ENCODE assay signal across 3 cellular contexts in the genomic region with DNA sequence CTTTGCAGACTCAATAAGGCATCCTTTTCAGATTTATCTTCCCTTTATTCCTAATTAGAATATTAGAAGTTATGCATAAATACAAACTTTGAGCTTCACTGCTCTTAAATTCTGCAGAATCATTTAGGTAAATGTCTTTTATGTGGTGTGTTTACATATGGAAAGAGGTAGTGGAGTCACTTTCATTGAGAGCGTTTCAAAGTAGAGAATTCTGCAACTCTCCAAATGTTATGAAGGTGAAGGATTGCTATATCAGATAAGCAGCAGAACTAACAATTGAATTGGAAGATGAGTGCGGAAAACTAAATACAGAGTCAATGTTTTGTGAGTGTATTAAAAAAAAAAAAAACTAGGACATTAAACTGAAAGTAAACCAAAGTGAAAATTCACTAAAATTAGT.
TF ChIP-seq lines count a peak whose summit lies in the region.

No MANE protein-coding gene starts in this region.

TF ChIP-seq in A549, 52 proteins besides CTCF, POLR2A, EP300 and RAD21:
- TF ChIP-seq MAFK (IDR thresholded peaks at IDR 0.05; ENCODE audit: partially characterized antibody): no peak
- no peak for TF ChIP-seq JUN (IDR thresholded peaks at IDR 0.05)
- TF ChIP-seq MAZ (IDR thresholded peaks at IDR 0.05; ENCODE audit: borderline replicate concordance, low read depth, low read length): no peak
- TF ChIP-seq, protein P1, sequence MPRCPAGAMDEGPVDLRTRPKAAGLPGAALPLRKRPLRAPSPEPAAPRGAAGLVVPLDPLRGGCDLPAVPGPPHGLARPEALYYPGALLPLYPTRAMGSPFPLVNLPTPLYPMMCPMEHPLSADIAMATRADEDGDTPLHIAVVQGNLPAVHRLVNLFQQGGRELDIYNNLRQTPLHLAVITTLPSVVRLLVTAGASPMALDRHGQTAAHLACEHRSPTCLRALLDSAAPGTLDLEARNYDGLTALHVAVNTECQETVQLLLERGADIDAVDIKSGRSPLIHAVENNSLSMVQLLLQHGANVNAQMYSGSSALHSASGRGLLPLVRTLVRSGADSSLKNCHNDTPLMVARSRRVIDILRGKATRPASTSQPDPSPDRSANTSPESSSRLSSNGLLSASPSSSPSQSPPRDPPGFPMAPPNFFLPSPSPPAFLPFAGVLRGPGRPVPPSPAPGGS (IDR thresholded peaks at IDR 0.05): no peak
- no peak for TF ChIP-seq TP53 (CRISPR knock-in tag; IDR thresholded peaks at IDR 0.05)
TF ChIP-seq in A549: peak in this region for 0.

TF ChIP-seq in GM23338, 12 proteins besides CTCF, POLR2A, EP300 and RAD21 (continues in another document):
- TF ChIP-seq NANOG (IDR thresholded peaks at IDR 0.05; ENCODE audit: borderline replicate concordance) (no peak), CREB1 (CRISPR knock-in tag; IDR thresholded peaks at IDR 0.05; ENCODE audit: low read depth) (no peak), JUNB (IDR thresholded peaks at IDR 0.05; ENCODE audit: unreplicated experiment) (no peak), ZNF114 (CRISPR knock-in tag; IDR thresholded peaks at IDR 0.05) (no peak), STAT1 (IDR thresholded peaks at IDR 0.05; ENCODE audit: unreplicated experiment) (no peak), EZH2 (IDR thresholded peaks at IDR 0.05; ENCODE audit: low read depth, unreplicated experiment) (no peak)
- TF ChIP-seq, protein P2, sequence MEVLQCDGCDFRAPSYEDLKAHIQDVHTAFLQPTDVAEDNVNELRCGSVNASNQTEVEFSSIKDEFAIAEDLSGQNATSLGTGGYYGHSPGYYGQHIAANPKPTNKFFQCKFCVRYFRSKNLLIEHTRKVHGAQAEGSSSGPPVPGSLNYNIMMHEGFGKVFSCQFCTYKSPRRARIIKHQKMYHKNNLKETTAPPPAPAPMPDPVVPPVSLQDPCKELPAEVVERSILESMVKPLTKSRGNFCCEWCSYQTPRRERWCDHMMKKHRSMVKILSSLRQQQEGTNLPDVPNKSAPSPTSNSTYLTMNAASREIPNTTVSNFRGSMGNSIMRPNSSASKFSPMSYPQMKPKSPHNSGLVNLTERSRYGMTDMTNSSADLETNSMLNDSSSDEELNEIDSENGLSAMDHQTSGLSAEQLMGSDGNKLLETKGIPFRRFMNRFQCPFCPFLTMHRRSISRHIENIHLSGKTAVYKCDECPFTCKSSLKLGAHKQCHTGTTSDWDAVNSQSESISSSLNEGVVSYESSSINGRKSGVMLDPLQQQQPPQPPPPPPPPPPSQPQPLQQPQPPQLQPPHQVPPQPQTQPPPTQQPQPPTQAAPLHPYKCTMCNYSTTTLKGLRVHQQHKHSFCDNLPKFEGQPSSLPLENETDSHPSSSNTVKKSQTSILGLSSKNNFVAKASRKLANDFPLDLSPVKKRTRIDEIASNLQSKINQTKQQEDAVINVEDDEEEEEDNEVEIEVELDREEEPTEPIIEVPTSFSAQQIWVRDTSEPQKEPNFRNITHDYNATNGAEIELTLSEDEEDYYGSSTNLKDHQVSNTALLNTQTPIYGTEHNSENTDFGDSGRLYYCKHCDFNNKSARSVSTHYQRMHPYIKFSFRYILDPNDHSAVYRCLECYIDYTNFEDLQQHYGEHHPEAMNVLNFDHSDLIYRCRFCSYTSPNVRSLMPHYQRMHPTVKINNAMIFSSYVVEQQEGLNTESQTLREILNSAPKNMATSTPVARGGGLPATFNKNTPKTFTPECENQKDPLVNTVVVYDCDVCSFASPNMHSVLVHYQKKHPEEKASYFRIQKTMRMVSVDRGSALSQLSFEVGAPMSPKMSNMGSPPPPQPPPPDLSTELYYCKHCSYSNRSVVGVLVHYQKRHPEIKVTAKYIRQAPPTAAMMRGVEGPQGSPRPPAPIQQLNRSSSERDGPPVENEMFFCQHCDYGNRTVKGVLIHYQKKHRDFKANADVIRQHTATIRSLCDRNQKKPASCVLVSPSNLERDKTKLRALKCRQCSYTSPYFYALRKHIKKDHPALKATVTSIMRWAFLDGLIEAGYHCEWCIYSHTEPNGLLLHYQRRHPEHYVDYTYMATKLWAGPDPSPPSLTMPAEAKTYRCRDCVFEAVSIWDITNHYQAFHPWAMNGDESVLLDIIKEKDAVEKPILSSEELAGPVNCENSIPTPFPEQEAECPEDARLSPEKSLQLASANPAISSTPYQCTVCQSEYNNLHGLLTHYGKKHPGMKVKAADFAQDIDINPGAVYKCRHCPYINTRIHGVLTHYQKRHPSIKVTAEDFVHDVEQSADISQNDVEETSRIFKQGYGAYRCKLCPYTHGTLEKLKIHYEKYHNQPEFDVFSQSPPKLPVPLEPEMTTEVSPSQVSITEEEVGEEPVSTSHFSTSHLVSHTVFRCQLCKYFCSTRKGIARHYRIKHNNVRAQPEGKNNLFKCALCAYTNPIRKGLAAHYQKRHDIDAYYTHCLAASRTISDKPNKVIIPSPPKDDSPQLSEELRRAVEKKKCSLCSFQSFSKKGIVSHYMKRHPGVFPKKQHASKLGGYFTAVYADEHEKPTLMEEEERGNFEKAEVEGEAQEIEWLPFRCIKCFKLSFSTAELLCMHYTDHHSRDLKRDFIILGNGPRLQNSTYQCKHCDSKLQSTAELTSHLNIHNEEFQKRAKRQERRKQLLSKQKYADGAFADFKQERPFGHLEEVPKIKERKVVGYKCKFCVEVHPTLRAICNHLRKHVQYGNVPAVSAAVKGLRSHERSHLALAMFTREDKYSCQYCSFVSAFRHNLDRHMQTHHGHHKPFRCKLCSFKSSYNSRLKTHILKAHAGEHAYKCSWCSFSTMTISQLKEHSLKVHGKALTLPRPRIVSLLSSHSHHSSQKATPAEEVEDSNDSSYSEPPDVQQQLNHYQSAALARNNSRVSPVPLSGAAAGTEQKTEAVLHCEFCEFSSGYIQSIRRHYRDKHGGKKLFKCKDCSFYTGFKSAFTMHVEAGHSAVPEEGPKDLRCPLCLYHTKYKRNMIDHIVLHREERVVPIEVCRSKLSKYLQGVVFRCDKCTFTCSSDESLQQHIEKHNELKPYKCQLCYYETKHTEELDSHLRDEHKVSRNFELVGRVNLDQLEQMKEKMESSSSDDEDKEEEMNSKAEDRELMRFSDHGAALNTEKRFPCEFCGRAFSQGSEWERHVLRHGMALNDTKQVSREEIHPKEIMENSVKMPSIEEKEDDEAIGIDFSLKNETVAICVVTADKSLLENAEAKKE (CRISPR knock-in tag; IDR thresholded peaks at IDR 0.05): no peak
- TF ChIP-seq, protein P3, sequence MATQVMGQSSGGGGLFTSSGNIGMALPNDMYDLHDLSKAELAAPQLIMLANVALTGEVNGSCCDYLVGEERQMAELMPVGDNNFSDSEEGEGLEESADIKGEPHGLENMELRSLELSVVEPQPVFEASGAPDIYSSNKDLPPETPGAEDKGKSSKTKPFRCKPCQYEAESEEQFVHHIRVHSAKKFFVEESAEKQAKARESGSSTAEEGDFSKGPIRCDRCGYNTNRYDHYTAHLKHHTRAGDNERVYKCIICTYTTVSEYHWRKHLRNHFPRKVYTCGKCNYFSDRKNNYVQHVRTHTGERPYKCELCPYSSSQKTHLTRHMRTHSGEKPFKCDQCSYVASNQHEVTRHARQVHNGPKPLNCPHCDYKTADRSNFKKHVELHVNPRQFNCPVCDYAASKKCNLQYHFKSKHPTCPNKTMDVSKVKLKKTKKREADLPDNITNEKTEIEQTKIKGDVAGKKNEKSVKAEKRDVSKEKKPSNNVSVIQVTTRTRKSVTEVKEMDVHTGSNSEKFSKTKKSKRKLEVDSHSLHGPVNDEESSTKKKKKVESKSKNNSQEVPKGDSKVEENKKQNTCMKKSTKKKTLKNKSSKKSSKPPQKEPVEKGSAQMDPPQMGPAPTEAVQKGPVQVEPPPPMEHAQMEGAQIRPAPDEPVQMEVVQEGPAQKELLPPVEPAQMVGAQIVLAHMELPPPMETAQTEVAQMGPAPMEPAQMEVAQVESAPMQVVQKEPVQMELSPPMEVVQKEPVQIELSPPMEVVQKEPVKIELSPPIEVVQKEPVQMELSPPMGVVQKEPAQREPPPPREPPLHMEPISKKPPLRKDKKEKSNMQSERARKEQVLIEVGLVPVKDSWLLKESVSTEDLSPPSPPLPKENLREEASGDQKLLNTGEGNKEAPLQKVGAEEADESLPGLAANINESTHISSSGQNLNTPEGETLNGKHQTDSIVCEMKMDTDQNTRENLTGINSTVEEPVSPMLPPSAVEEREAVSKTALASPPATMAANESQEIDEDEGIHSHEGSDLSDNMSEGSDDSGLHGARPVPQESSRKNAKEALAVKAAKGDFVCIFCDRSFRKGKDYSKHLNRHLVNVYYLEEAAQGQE (IDR thresholded peaks at IDR 0.05; ENCODE audit: unreplicated experiment): no peak

TF ChIP-seq in HepG2, 621 proteins besides CTCF, POLR2A, EP300 and RAD21:
- TF ChIP-seq SNAI1 (CRISPR knock-in tag; IDR thresholded peaks at IDR 0.05; ENCODE audit: borderline replicate concordance) (no peak), FOXA1 (IDR thresholded peaks at IDR 0.05) (no peak), FOXA1 (CRISPR knock-in tag; IDR thresholded peaks at IDR 0.05) (peak; percentile 41; the same call in 1 of the 2 replicates), SAP130 (CRISPR knock-in tag; IDR thresholded peaks at IDR 0.05; ENCODE audit: low read depth) (peak; percentile 31; the same call in 1 of the 2 replicates), KAT8 (CRISPR knock-in tag; IDR thresholded peaks at IDR 0.05) (peak; percentile 20; the same call in 1 of the 2 replicates), ZNF674 (CRISPR knock-in tag; IDR thresholded peaks at IDR 0.05; ENCODE audit: low read depth) (no peak), FOXA3 (CRISPR knock-in tag; IDR thresholded peaks at IDR 0.05) (peak; percentile 44), NFE2L2 (IDR thresholded peaks at IDR 0.05; ENCODE audit: low read length) (peak; percentile 53; the same call in 1 of the 2 replicates), NCOA2 (CRISPR knock-in tag; IDR thresholded peaks at IDR 0.05) (peak; percentile 24; the same call in 1 of the 2 replicates), TBX2 (CRISPR knock-in tag; IDR thresholded peaks at IDR 0.05; ENCODE audit: borderline replicate concordance) (no peak), SOX13 (IDR thresholded peaks at IDR 0.05) (no peak), SOX13 (CRISPR knock-in tag; conservative IDR thresholded peaks at IDR 0.05 in 1 of 2, IDR thresholded peaks at IDR 0.05 in 1 of 2) (0 out of 4 replicates have a peak, but pooled peaks of 1 of the 2 experiments have one; percentile 30), NCOR1 (IDR thresholded peaks at IDR 0.05; ENCODE audit: borderline replicate concordance, low read length) (peak; percentile 29; the same call in 1 of the 2 replicates), CEBPG (CRISPR knock-in tag; IDR thresholded peaks at IDR 0.05) (peak; percentile 31; the same call in 1 of the 2 replicates), ARNT (IDR thresholded peaks at IDR 0.05) (no peak), FLYWCH1 (CRISPR knock-in tag; IDR thresholded peaks at IDR 0.05) (no peak)
- TF ChIP-seq, protein P4, sequence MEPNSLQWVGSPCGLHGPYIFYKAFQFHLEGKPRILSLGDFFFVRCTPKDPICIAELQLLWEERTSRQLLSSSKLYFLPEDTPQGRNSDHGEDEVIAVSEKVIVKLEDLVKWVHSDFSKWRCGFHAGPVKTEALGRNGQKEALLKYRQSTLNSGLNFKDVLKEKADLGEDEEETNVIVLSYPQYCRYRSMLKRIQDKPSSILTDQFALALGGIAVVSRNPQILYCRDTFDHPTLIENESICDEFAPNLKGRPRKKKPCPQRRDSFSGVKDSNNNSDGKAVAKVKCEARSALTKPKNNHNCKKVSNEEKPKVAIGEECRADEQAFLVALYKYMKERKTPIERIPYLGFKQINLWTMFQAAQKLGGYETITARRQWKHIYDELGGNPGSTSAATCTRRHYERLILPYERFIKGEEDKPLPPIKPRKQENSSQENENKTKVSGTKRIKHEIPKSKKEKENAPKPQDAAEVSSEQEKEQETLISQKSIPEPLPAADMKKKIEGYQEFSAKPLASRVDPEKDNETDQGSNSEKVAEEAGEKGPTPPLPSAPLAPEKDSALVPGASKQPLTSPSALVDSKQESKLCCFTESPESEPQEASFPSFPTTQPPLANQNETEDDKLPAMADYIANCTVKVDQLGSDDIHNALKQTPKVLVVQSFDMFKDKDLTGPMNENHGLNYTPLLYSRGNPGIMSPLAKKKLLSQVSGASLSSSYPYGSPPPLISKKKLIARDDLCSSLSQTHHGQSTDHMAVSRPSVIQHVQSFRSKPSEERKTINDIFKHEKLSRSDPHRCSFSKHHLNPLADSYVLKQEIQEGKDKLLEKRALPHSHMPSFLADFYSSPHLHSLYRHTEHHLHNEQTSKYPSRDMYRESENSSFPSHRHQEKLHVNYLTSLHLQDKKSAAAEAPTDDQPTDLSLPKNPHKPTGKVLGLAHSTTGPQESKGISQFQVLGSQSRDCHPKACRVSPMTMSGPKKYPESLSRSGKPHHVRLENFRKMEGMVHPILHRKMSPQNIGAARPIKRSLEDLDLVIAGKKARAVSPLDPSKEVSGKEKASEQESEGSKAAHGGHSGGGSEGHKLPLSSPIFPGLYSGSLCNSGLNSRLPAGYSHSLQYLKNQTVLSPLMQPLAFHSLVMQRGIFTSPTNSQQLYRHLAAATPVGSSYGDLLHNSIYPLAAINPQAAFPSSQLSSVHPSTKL (CRISPR knock-in tag; IDR thresholded peaks at IDR 0.05): peak; percentile 36; the same call in 1 of the 2 replicates
- TF ChIP-seq, protein P5, sequence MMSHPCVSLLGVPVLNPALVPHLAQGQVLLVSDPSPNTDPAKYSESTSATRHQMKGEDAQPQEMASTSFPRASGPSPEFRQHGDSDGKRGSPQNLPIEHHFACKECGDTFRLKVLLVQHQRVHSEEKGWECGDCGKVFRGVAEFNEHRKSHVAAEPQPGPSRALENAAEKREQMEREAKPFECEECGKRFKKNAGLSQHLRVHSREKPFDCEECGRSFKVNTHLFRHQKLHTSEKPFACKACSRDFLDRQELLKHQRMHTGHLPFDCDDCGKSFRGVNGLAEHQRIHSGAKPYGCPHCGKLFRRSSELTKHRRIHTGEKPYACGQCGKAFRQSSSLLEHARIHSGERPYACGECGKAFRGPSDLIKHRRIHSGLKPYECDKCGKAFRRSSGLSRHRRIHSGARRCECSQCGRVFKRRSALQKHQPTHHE (CRISPR knock-in tag; IDR thresholded peaks at IDR 0.05; ENCODE audit: borderline replicate concordance): no peak
